Comparison of ENCODE assay signal across 1 cellular context in genomic region chr19:16111909-16112752, GRCh38.
A peak's percentile ranks its signal among the peaks of the same experiment; 100 is the strongest.
TF ChIP-seq lines count a peak whose summit lies in the region.

No MANE protein-coding gene starts in this region.

TF ChIP-seq in K562, 482 proteins besides CTCF, POLR2A, EP300 and RAD21 (continued from another document and continues in another):
- no peak; the same call in 1 of the 2 replicates for TF ChIP-seq GTF2F1 (IDR thresholded peaks at IDR 0.05; ENCODE audit: low read depth, low read length)
- TF ChIP-seq EZH2 (IDR thresholded peaks at IDR 0.05; ENCODE audit: borderline replicate concordance, low read depth, low read length): no peak
- TF ChIP-seq DPF2 (IDR thresholded peaks at IDR 0.05): 0 out of 2 replicates have a peak, but pooled peaks have one; percentile 9
- no peak for TF ChIP-seq SRSF1 (IDR thresholded peaks at IDR 0.05; ENCODE audit: low read depth, low read length)
- no peak for TF ChIP-seq ASH1L (IDR thresholded peaks at IDR 0.05; ENCODE audit: borderline replicate concordance, low read depth, partially characterized antibody)
- no peak for TF ChIP-seq PHB (CRISPR knock-in tag; IDR thresholded peaks at IDR 0.05)
- TF ChIP-seq ZNF77 (CRISPR knock-in tag; IDR thresholded peaks at IDR 0.05): no peak
- peak; percentile 57 for TF ChIP-seq KDM5B (IDR thresholded peaks at IDR 0.05; ENCODE audit: insufficient replicate concordance, low read depth, low read length)
- TF ChIP-seq ZNF140 (CRISPR knock-in tag; IDR thresholded peaks at IDR 0.05): no peak
- no peak for TF ChIP-seq ARID3B (CRISPR knock-in tag; IDR thresholded peaks at IDR 0.05; ENCODE audit: borderline replicate concordance)
- TF ChIP-seq SFPQ (IDR thresholded peaks at IDR 0.05; ENCODE audit: low read depth, low read length): no peak
- no peak for TF ChIP-seq ZNF511 (CRISPR knock-in tag; IDR thresholded peaks at IDR 0.05)
- TF ChIP-seq ZNF197 (CRISPR knock-in tag; IDR thresholded peaks at IDR 0.05; ENCODE audit: low read depth): no peak
- TF ChIP-seq SIRT6 (IDR thresholded peaks at IDR 0.05; ENCODE audit: low read depth, low read length): no peak
- TF ChIP-seq E2F6 (IDR thresholded peaks at IDR 0.05; ENCODE audit: borderline replicate concordance in 1 of 2, extremely low read depth in 1 of 2, insufficient read depth in 1 of 2, insufficient read length in 1 of 2, low read depth in 1 of 2, low read length in 1 of 2, poor library complexity in 1 of 2, severe bottlenecking in 1 of 2): peak in 1 of 2 experiments; percentile 40
- no peak for TF ChIP-seq ZBTB43 (CRISPR knock-in tag; IDR thresholded peaks at IDR 0.05)
- no peak for TF ChIP-seq ZBTB12 (CRISPR knock-in tag; IDR thresholded peaks at IDR 0.05)
- no peak for TF ChIP-seq ZNF311 (CRISPR knock-in tag; IDR thresholded peaks at IDR 0.05)
- no peak for TF ChIP-seq YBX1 (IDR thresholded peaks at IDR 0.05)
- TF ChIP-seq FOXA3 (CRISPR knock-in tag; conservative IDR thresholded peaks at IDR 0.05 in 1 of 2, IDR thresholded peaks at IDR 0.05 in 1 of 2): no peak
- peak; percentile 92 for TF ChIP-seq TAF7 (tag; IDR thresholded peaks at IDR 0.05)
- peak; percentile 86 for TF ChIP-seq GABPA (tag; conservative IDR thresholded peaks at IDR 0.05; ENCODE audit: low read depth)
- TF ChIP-seq ZNF124 (CRISPR knock-in tag; IDR thresholded peaks at IDR 0.05): no peak
- no peak for TF ChIP-seq CCNT2 (IDR thresholded peaks at IDR 0.05; ENCODE audit: borderline replicate concordance, extremely low read depth, insufficient read length, low read depth, low read length)
- TF ChIP-seq SMARCA4 (IDR thresholded peaks at IDR 0.05): no peak
- no peak for TF ChIP-seq TEAD1 (CRISPR knock-in tag; IDR thresholded peaks at IDR 0.05)
- no peak for TF ChIP-seq CEBPB (tag; IDR thresholded peaks at IDR 0.05)
- no peak; a peak in 1 of 4 replicates for TF ChIP-seq FOXK2 (conservative IDR thresholded peaks at IDR 0.05 in 1 of 2, IDR thresholded peaks at IDR 0.05 in 1 of 2; ENCODE audit: low read depth in 2 of 2)
- TF ChIP-seq ZBTB7A (IDR thresholded peaks at IDR 0.05; ENCODE audit: borderline replicate concordance, control insufficient read depth, low read depth, low read length): peak; percentile 29; the same call in 1 of the 2 replicates
- TF ChIP-seq FOSL1 (tag; conservative IDR thresholded peaks at IDR 0.05): peak; percentile 27; the same call in 1 of the 2 replicates
- no peak for TF ChIP-seq ZNF347 (CRISPR knock-in tag; IDR thresholded peaks at IDR 0.05; ENCODE audit: low read depth)
- TF ChIP-seq U2AF2 (optimal IDR thresholded peaks at IDR 0.05; ENCODE audit: low read depth, low read length): no peak
- no peak for TF ChIP-seq ZNF398 (CRISPR knock-in tag; IDR thresholded peaks at IDR 0.05)
- no peak for TF ChIP-seq ZNF3 (CRISPR knock-in tag; IDR thresholded peaks at IDR 0.05)
- TF ChIP-seq ZNF707 (CRISPR knock-in tag; conservative IDR thresholded peaks at IDR 0.05): no peak
- TF ChIP-seq USF2 (CRISPR knock-in tag; IDR thresholded peaks at IDR 0.05): no peak
- TF ChIP-seq SMAD4 (CRISPR knock-in tag; conservative IDR thresholded peaks at IDR 0.05): no peak
- TF ChIP-seq NR3C1 (CRISPR knock-in tag; IDR thresholded peaks at IDR 0.05): no peak
- no peak for TF ChIP-seq KDM2B (CRISPR knock-in tag; IDR thresholded peaks at IDR 0.05)
- TF ChIP-seq ZNF586 (CRISPR knock-in tag; conservative IDR thresholded peaks at IDR 0.05): no peak
- no peak for TF ChIP-seq PRMT5 (CRISPR knock-in tag; IDR thresholded peaks at IDR 0.05)
- no peak for TF ChIP-seq XRCC4 (IDR thresholded peaks at IDR 0.05; ENCODE audit: extremely low read depth, insufficient read depth, insufficient read length)
- TF ChIP-seq STAT6 (CRISPR knock-in tag; IDR thresholded peaks at IDR 0.05): no peak
- TF ChIP-seq ILK (tag; IDR thresholded peaks at IDR 0.05; ENCODE audit: borderline replicate concordance, low read depth): no peak
- TF ChIP-seq BRD4 (IDR thresholded peaks at IDR 0.05): peak; percentile 87; the same call in 1 of the 2 replicates
- peak; percentile 41; the same call in 1 of the 2 replicates for TF ChIP-seq MIER1 (IDR thresholded peaks at IDR 0.05; ENCODE audit: low read depth)
